ENCODE assay signal across 25 cellular contexts in genomic region chr1:114026797-114027196, GRCh38.
"Had no signal": no experiment of that assay in that cellular context is flagged by ENCODE, and none has a peak within 500 bp of the region (broad histone marks: within the 10 kb centered on the region; RNA-seq: fewer than 3 reads in every experiment).

No MANE protein-coding gene starts in this region.

- H3K27ac ChIP-seq: adrenal gland, dorsolateral prefrontal cortex, heart left ventricle, left ventricle myocardium inferior, parathyroid adenoma, skin epidermis, suprapubic skin, transverse colon, uterus had no signal

- H2AFZ ChIP-seq: parathyroid adenoma had no signal

- H3K9me3 ChIP-seq: adrenal gland, heart left ventricle, left ventricle myocardium inferior, suprapubic skin, transverse colon, uterus had no signal

- H3K4me1 Mint-ChIP-seq: activated CD4-positive, alpha-beta T cell treated with anti-CD3 and anti-CD28 coated beads for 36 hours had no signal

- H3K9ac ChIP-seq: parathyroid adenoma had no signal

- H3K27me3 Mint-ChIP-seq: activated CD4-positive, alpha-beta T cell treated with anti-CD3 and anti-CD28 coated beads for 36 hours; stimulated activated naive CD8-positive, alpha-beta T cell treated with anti-CD3 and anti-CD28 coated beads, Interleukin-15, Interleukin-2, amounts not matched to agents 100 ng/mL and 50 ng/mL, for 24 hours had no signal

- FAIRE-seq: colon, frontal cortex, TTC549 had no signal

- DNase-seq: activated CD4-positive, alpha-beta T cell treated with anti-CD3 and anti-CD28 coated beads for 36 hours; activated CD4-positive, alpha-beta T cell treated with anti-CD3 and anti-CD28 coated beads, Interleukin-2, amount 50 U/mL, for 48 hours; activated gamma-delta T cell treated with Interleukin-2 at 50 U/mL for 16 hours; activated T-cell treated with anti-CD3 and anti-CD28 coated beads for 4 hours; adrenal gland; dorsolateral prefrontal cortex; heart left ventricle; left ventricle myocardium inferior; mammary epithelial cell; naive thymus-derived CD4-positive, alpha-beta T cell; stimulated activated CD4-positive, alpha-beta T cell treated with anti-CD3 and anti-CD28 coated beads, Interleukin-2, amount 100 ng/mL, for 48 hours; SW 1271; transverse colon; uterus had no signal

- H3K79me2 ChIP-seq: parathyroid adenoma had no signal

- H3K27ac Mint-ChIP-seq: activated CD4-positive, alpha-beta T cell treated with anti-CD3 and anti-CD28 coated beads for 36 hours; activated naive CD4-positive, alpha-beta T cell treated with anti-CD3 and anti-CD28 coated beads, Interleukin-2, amount 50 U/mL, for 72 hours; activated T-helper 1 cell treated with anti-CD3 and anti-CD28 coated beads, Interleukin-12 subunit alpha, Interleukin-12 subunit beta, Interleukin-2, Interleukin-4 antibody, amounts not matched to agents 30 ng/mL and 10 ng/mL and 1 ng/mL, durations not matched to agents 14 hours and 24 hours and 36 hours; naive thymus-derived CD4-positive, alpha-beta T cell; stimulated activated naive CD8-positive, alpha-beta T cell treated with anti-CD3 and anti-CD28 coated beads, Interleukin-15, Interleukin-2, amounts not matched to agents 100 ng/mL and 50 ng/mL, for 24 hours; T-helper 2 cell treated with Interferon-gamma antibody and Interleukin-4, amounts not matched to agents 5 μg/mL and 100 μg/mL, for 36 hours had no signal

- H3K27me3 ChIP-seq: adrenal gland, dorsolateral prefrontal cortex, heart left ventricle, suprapubic skin, transverse colon, uterus had no signal

- H3K4me1 ChIP-seq: adrenal gland, heart left ventricle, left ventricle myocardium inferior, parathyroid adenoma, suprapubic skin, transverse colon, uterus had no signal

- H3K4me3 ChIP-seq: adrenal gland, dorsolateral prefrontal cortex, heart left ventricle, left ventricle myocardium inferior, skin epidermis, suprapubic skin, transverse colon, uterus had no signal

- H3K4me3 Mint-ChIP-seq: activated CD4-positive, alpha-beta T cell treated with anti-CD3 and anti-CD28 coated beads for 36 hours; activated T-helper 1 cell treated with anti-CD3 and anti-CD28 coated beads, Interleukin-12 subunit alpha, Interleukin-12 subunit beta, Interleukin-2, Interleukin-4 antibody, amounts not matched to agents 30 ng/mL and 10 ng/mL and 1 ng/mL, durations not matched to agents 14 hours and 24 hours and 36 hours; naive thymus-derived CD4-positive, alpha-beta T cell; stimulated activated naive CD8-positive, alpha-beta T cell treated with anti-CD3 and anti-CD28 coated beads, Interleukin-15, Interleukin-2, amounts not matched to agents 100 ng/mL and 50 ng/mL, for 24 hours; T-helper 2 cell treated with Interferon-gamma antibody and Interleukin-4, amounts not matched to agents 5 μg/mL and 100 μg/mL, for 36 hours; WTC11 had no signal

- H3K9me3 Mint-ChIP-seq: activated naive CD4-positive, alpha-beta T cell treated with anti-CD3 and anti-CD28 coated beads, Interleukin-2, amount 50 U/mL, for 72 hours; activated T-helper 1 cell treated with anti-CD3 and anti-CD28 coated beads, Interleukin-12 subunit alpha, Interleukin-12 subunit beta, Interleukin-2, Interleukin-4 antibody, amounts not matched to agents 30 ng/mL and 10 ng/mL and 1 ng/mL, durations not matched to agents 14 hours and 24 hours and 36 hours; naive thymus-derived CD4-positive, alpha-beta T cell; stimulated activated naive CD8-positive, alpha-beta T cell treated with anti-CD3 and anti-CD28 coated beads, Interleukin-15, Interleukin-2, amounts not matched to agents 100 ng/mL and 50 ng/mL, for 24 hours; T-helper 2 cell treated with Interferon-gamma antibody and Interleukin-4, amounts not matched to agents 5 μg/mL and 100 μg/mL, for 36 hours had no signal

- H3K36me3 Mint-ChIP-seq: activated naive CD4-positive, alpha-beta T cell treated with anti-CD3 and anti-CD28 coated beads, Interleukin-2, amount 50 U/mL, for 72 hours; naive thymus-derived CD4-positive, alpha-beta T cell had no signal

- H3K36me3 ChIP-seq: adrenal gland, heart left ventricle, left ventricle myocardium inferior, suprapubic skin, transverse colon, uterus had no signal

- ATAC-seq: activated CD4-positive, alpha-beta T cell treated with anti-CD3 and anti-CD28 coated beads for 36 hours; activated naive CD4-positive, alpha-beta T cell treated with anti-CD3 and anti-CD28 coated beads, Interleukin-2, amount 50 U/mL, for 72 hours; heart left ventricle; naive thymus-derived CD4-positive, alpha-beta T cell; WTC11 had no signal
